24 cellular contexts compared by ENCODE assay signal in genomic region chr10:97180986-97181385, GRCh38. TPM values are rescaled to one million over a fixed set of nuclear protein-coding genes. Genes with fewer than 3 reads are reported as not detected.
"Had no signal": no experiment of that assay in that cellular context is flagged by ENCODE, and none has a peak within 500 bp of the region (broad histone marks: within the 10 kb centered on the region; RNA-seq: fewer than 3 reads in every experiment).

No MANE protein-coding gene starts in this region.

- H3K4me2 ChIP-seq: PC-9 had no signal

- DNase-seq: activated CD4-positive, alpha-beta memory T cell treated with anti-CD3 and anti-CD28 coated beads, Interleukin-2, amount 10 ng/mL, durations not matched to agents 7 days and 5 days; activated CD4-positive, alpha-beta T cell treated with anti-CD3 and anti-CD28 coated beads for 36 hours; activated CD4-positive, alpha-beta T cell treated with anti-CD3 and anti-CD28 coated beads, Interleukin-2, amount 50 U/mL, for 1 hour; activated T-cell treated with anti-CD3 and anti-CD28 coated beads for 4 hours; activated T-cell treated with anti-CD3 and anti-CD28 coated beads, Interleukin-2, amount 50 U/mL, for 48 hours; MG63; MV-4-11; NCI-H1092 treated with DMSO at 0.1 percent for 48 hours; NCI-H1417 treated with DMSO at 0.1 percent for 48 hours; NCI-H1694; NCI-H2029; NCI-H2107; NCI-H2171 treated with DMSO at 0.1 percent for 48 hours; NCI-H226; NCI-H510A; NCI-H526 treated with DMSO at 0.1 percent for 48 hours; PC-9; SHP77 treated with DMSO at 0.1 percent for 48 hours; T-cell; T-helper 2 cell; WERI-Rb-1 had no signal

- FAIRE-seq: bronchial epithelial cell had no signal

- ATAC-seq: activated CD4-positive, alpha-beta T cell treated with anti-CD3 and anti-CD28 coated beads for 36 hours; activated T-helper 17 cell treated with anti-CD3 and anti-CD28 coated beads, Interleukin-2, amount 50 U/mL, for 72 hours; T-cell had no signal

- H2AFZ ChIP-seq: PC-9 had no signal

- H3K4me3 ChIP-seq: MG63, PC-9 had no signal

- H3K27ac ChIP-seq: PC-9, WERI-Rb-1 had no signal

- H3K9me3 ChIP-seq: MG63 had no signal

- H3K36me3 ChIP-seq: MG63, WERI-Rb-1 had no signal

RNA-seq across cellular contexts. Expression of gene SLIT1, which starts 4.8 kb away (rescaled TPM):
- total RNA-seq: PC-9, SK-MEL-5 had no signal
